ENCODE assay signal across 8 cellular contexts in the genomic region with DNA sequence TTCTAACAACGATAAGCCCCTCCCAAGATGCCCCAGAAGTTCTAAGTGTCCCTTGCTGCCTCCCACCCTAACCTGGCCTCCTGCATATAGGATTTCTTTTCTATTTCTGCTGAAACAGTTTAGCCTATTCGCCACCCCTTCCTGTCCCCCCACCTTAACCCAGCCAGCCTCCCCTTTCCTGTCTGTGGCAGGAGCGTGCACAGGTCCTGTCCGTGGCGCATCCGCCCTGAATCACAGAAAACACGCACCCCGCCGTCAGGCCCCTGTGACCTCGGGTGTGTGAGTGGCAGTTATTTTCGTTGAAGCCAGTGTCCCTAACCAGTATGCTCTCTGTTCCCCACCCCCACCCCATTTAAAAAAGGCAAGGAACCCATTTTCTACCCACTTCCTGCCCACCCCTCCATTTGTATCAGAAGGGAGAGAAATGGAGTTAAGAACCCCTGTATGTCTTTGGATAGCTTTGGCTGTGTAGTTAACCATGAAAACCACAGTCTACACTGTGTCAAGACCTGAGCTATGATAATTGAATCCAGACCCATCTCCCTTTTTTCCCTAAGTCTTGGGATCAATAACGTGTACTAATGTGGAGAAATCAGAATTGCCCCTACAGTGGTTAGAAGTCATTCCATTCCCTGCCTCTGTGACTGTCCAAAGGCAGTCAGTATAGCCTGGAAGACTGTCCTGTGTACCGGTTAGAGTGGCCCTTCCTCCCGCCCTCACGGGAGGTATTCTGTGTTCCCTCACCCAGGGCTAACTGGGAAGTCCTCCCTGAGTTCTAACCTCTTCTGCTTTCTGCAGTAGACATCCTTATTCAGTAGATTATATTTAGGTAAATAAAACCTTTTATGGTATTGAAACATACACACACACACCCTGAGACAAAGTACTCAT. TPM values are rescaled to one million over a fixed set of nuclear protein-coding genes. Genes with fewer than 3 reads are reported as not detected.
A peak's percentile ranks its signal among the peaks of the same experiment; 100 is the strongest.
DNase-seq lines count a peak whose midpoint lies in the region; ATAC-seq and TF ChIP-seq lines count a peak whose summit lies in the region.

No MANE protein-coding gene starts in this region.

- ATAC-seq in sciatic nerve = peak; percentile 33

- TF ChIP-seq CTCF in AG04449 (IDR thresholded peaks at IDR 0.05; ENCODE audit: insufficient read depth, low read length, missing control alignments) (no peak), fibroblast of pulmonary artery (IDR thresholded peaks at IDR 0.05; ENCODE audit: low read length, missing control alignments) (no peak)

- intact Hi-C loops in sciatic nerve (cut with DNase I) = no loop called here

- peaks cover 9% of the 10 kb centered on the region for H3K27me3 ChIP-seq in HUES6 (ENCODE audit: control insufficient read depth, insufficient read depth, low read length)

- H3K27ac ChIP-seq in HUES6 (ENCODE audit: low read depth, low read length) = no peak overlapping the region

- POLR2A ChIA-PET in AG04449 (lab: Yijun Ruan, JAX) = interaction anchor here (0.5 to 6.0 kb wide), 5 partner anchors 10 to 263 kb away, joined by 3 to 64 read pairs (median 3); no protein-coding TSS in a partner anchor

- peaks cover 38% of the 10 kb centered on the region for H3K36me3 ChIP-seq in HUES6 (ENCODE audit: control insufficient read depth, insufficient read depth, low read length)

- DNase-seq in AG04449 (ENCODE audit: low read depth, low spot score) = no peak
- DNase-seq in activated T-cell treated with anti-CD3 and anti-CD28 coated beads for 24 hours (ENCODE audit: low read depth) = peak; percentile 42
- DNase-seq in fibroblast of pulmonary artery (ENCODE audit: low read depth) = no peak
- no peak for DNase-seq in sciatic nerve (ENCODE audit: low spot score)
- DNase-seq in iPS-NIHi11 (ENCODE audit: low spot score) = no peak
- DNase-seq in NCI-H1105 treated with DMSO at 0.1 percent for 48 hours (lab: John Stamatoyannopoulos, UW) = no peak
- no peak for DNase-seq in GM19240 (ENCODE audit: insufficient read length, low spot score)

- peaks cover 18% of the 10 kb centered on the region for H3K4me1 ChIP-seq in HUES6 (ENCODE audit: control insufficient read depth, insufficient read depth, low read length)

- H3K9me3 ChIP-seq in HUES6 (ENCODE audit: control insufficient read depth, insufficient read depth, low read depth, low read length) = no peaks in the 10 kb centered on the region

- peak overlapping the region; percentile 78 for H3K9ac ChIP-seq in HUES6 (ENCODE audit: low read length)

- CTCF ChIA-PET in AG04449 (lab: Yijun Ruan, JAX) = interaction anchor here (0.7 to 4.1 kb wide), 6 partner anchors 10 to 78 kb away, joined by 3 to 26 read pairs (median 13); no protein-coding TSS in a partner anchor

- peak overlapping the region; percentile 77 for H3K4me3 ChIP-seq in AG04449 (ENCODE audit: low read depth, low read length)
- peak overlapping the region; percentile 68 for H3K4me3 ChIP-seq in HUES6 (ENCODE audit: low read depth, low read length)
- H3K4me3 ChIP-seq in fibroblast of pulmonary artery (replicated peaks; ENCODE audit: low read depth, low read length) = peak overlapping the region; percentile 94

RNA-seq across cellular contexts. Expression of a gene that starts 1.8 kb away (rescaled TPM):
- total RNA-seq in sciatic nerve = 53.4 TPM
